In the genomic region with DNA sequence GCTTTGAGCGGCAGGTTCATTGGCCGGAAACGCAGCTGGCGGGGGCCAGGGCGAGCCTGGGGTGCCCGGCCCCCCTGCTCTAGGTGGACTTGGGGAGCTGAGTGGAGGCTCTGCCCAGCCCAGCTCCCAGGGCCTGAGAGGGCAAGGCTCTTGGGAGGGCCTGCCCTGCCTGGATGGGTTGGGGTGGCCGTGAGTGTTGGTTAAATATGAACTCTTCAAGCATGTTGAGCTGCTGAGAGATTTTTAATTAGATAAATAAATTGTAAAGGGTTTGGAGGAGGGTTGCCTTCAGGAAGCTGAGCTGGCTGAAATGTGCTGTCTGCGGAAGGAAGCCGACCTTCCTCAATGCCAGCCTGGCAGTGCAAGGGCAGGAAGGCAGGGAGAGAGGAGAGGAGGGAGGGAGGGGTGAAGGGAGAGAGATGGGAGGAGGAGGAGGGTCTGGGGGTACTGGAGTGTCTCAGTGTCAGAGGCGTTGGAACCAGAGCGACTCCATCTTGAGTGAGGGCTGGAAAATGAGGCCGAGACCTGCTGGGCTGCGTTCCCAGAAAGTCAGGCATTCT, we compare ENCODE assay signal across 1 cellular context.
TF ChIP-seq lines count a peak whose summit lies in the region.

No MANE protein-coding gene starts in this region.

TF ChIP-seq in WTC11, 78 proteins besides CTCF, POLR2A, EP300 and RAD21 (continued from another document):
- TF ChIP-seq, protein P1, sequence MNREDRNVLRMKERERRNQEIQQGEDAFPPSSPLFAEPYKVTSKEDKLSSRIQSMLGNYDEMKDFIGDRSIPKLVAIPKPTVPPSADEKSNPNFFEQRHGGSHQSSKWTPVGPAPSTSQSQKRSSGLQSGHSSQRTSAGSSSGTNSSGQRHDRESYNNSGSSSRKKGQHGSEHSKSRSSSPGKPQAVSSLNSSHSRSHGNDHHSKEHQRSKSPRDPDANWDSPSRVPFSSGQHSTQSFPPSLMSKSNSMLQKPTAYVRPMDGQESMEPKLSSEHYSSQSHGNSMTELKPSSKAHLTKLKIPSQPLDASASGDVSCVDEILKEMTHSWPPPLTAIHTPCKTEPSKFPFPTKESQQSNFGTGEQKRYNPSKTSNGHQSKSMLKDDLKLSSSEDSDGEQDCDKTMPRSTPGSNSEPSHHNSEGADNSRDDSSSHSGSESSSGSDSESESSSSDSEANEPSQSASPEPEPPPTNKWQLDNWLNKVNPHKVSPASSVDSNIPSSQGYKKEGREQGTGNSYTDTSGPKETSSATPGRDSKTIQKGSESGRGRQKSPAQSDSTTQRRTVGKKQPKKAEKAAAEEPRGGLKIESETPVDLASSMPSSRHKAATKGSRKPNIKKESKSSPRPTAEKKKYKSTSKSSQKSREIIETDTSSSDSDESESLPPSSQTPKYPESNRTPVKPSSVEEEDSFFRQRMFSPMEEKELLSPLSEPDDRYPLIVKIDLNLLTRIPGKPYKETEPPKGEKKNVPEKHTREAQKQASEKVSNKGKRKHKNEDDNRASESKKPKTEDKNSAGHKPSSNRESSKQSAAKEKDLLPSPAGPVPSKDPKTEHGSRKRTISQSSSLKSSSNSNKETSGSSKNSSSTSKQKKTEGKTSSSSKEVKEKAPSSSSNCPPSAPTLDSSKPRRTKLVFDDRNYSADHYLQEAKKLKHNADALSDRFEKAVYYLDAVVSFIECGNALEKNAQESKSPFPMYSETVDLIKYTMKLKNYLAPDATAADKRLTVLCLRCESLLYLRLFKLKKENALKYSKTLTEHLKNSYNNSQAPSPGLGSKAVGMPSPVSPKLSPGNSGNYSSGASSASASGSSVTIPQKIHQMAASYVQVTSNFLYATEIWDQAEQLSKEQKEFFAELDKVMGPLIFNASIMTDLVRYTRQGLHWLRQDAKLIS (CRISPR knock-in tag; IDR thresholded peaks at IDR 0.05; ENCODE audit: borderline replicate concordance), result no peak
- TF ChIP-seq, protein P2, sequence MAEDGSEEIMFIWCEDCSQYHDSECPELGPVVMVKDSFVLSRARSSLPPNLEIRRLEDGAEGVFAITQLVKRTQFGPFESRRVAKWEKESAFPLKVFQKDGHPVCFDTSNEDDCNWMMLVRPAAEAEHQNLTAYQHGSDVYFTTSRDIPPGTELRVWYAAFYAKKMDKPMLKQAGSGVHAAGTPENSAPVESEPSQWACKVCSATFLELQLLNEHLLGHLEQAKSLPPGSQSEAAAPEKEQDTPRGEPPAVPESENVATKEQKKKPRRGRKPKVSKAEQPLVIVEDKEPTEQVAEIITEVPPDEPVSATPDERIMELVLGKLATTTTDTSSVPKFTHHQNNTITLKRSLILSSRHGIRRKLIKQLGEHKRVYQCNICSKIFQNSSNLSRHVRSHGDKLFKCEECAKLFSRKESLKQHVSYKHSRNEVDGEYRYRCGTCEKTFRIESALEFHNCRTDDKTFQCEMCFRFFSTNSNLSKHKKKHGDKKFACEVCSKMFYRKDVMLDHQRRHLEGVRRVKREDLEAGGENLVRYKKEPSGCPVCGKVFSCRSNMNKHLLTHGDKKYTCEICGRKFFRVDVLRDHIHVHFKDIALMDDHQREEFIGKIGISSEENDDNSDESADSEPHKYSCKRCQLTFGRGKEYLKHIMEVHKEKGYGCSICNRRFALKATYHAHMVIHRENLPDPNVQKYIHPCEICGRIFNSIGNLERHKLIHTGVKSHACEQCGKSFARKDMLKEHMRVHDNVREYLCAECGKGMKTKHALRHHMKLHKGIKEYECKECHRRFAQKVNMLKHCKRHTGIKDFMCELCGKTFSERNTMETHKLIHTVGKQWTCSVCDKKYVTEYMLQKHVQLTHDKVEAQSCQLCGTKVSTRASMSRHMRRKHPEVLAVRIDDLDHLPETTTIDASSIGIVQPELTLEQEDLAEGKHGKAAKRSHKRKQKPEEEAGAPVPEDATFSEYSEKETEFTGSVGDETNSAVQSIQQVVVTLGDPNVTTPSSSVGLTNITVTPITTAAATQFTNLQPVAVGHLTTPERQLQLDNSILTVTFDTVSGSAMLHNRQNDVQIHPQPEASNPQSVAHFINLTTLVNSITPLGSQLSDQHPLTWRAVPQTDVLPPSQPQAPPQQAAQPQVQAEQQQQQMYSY (CRISPR knock-in tag; IDR thresholded peaks at IDR 0.05), result no peak
- TF ChIP-seq KAT7 (CRISPR knock-in tag; IDR thresholded peaks at IDR 0.05; ENCODE audit: borderline replicate concordance), result no peak
- no peak for TF ChIP-seq ESRRA (CRISPR knock-in tag; IDR thresholded peaks at IDR 0.05; ENCODE audit: borderline replicate concordance)
- TF ChIP-seq, protein P3, sequence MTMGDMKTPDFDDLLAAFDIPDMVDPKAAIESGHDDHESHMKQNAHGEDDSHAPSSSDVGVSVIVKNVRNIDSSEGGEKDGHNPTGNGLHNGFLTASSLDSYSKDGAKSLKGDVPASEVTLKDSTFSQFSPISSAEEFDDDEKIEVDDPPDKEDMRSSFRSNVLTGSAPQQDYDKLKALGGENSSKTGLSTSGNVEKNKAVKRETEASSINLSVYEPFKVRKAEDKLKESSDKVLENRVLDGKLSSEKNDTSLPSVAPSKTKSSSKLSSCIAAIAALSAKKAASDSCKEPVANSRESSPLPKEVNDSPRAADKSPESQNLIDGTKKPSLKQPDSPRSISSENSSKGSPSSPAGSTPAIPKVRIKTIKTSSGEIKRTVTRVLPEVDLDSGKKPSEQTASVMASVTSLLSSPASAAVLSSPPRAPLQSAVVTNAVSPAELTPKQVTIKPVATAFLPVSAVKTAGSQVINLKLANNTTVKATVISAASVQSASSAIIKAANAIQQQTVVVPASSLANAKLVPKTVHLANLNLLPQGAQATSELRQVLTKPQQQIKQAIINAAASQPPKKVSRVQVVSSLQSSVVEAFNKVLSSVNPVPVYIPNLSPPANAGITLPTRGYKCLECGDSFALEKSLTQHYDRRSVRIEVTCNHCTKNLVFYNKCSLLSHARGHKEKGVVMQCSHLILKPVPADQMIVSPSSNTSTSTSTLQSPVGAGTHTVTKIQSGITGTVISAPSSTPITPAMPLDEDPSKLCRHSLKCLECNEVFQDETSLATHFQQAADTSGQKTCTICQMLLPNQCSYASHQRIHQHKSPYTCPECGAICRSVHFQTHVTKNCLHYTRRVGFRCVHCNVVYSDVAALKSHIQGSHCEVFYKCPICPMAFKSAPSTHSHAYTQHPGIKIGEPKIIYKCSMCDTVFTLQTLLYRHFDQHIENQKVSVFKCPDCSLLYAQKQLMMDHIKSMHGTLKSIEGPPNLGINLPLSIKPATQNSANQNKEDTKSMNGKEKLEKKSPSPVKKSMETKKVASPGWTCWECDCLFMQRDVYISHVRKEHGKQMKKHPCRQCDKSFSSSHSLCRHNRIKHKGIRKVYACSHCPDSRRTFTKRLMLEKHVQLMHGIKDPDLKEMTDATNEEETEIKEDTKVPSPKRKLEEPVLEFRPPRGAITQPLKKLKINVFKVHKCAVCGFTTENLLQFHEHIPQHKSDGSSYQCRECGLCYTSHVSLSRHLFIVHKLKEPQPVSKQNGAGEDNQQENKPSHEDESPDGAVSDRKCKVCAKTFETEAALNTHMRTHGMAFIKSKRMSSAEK (CRISPR knock-in tag; IDR thresholded peaks at IDR 0.05; ENCODE audit: borderline replicate concordance), result no peak
- TF ChIP-seq, protein P4, sequence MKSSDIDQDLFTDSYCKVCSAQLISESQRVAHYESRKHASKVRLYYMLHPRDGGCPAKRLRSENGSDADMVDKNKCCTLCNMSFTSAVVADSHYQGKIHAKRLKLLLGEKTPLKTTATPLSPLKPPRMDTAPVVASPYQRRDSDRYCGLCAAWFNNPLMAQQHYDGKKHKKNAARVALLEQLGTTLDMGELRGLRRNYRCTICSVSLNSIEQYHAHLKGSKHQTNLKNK (CRISPR knock-in tag; IDR thresholded peaks at IDR 0.05), result no peak
- no peak for TF ChIP-seq JUN (CRISPR knock-in tag; IDR thresholded peaks at IDR 0.05)
- no peak for TF ChIP-seq RORB (CRISPR knock-in tag; IDR thresholded peaks at IDR 0.05)
- TF ChIP-seq, protein P5, sequence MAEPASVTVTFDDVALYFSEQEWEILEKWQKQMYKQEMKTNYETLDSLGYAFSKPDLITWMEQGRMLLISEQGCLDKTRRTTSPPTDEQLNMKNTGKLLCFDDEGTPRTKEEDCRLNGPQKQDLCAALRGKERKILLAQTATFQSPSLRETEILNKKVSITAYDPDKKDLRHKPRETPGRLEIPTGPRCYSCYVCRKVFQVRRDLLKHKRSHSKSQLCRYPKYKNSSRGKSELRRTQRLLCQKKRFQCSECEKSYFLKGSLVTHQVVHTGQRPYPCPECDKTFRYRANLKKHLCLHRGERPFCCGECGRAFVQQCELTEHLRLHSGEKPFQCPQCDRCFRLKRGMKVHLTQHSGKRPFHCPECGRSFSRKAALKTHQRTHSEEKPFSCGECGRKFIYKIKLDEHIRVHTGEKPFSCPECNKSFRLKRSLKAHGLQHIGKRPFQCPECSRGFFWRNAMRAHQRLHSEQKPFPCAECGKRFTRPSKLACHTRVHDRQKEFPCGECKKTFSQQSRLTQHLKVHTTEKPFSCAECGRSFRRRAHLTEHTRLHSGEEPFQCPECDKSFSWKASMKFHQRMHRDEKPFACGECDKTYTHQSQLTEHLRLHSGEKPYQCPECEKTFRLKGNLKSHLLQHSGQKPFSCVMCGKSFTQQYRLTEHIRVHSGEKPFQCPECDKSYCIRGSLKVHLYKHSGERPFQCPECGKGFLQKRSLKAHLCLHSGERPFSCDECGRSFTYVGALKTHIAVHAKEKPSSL (CRISPR knock-in tag; conservative IDR thresholded peaks at IDR 0.05), result no peak
- TF ChIP-seq ZNF138 (CRISPR knock-in tag; conservative IDR thresholded peaks at IDR 0.05), result no peak
- no peak for TF ChIP-seq ZNF317 (CRISPR knock-in tag; IDR thresholded peaks at IDR 0.05; ENCODE audit: borderline replicate concordance, low read depth)
- no peak for TF ChIP-seq IRF2 (CRISPR knock-in tag; IDR thresholded peaks at IDR 0.05; ENCODE audit: borderline replicate concordance, low read depth)
